Comparison of ENCODE assay signal across 2 cellular contexts in genomic region chr17:30549864-30550511, GRCh38.
A peak's percentile ranks its signal among the peaks of the same experiment; 100 is the strongest.
TF ChIP-seq lines count a peak whose summit lies in the region.

No MANE protein-coding gene starts in this region.

TF ChIP-seq in HEK293, 187 proteins besides CTCF, POLR2A, EP300 and RAD21:
- TF ChIP-seq, protein P1, sequence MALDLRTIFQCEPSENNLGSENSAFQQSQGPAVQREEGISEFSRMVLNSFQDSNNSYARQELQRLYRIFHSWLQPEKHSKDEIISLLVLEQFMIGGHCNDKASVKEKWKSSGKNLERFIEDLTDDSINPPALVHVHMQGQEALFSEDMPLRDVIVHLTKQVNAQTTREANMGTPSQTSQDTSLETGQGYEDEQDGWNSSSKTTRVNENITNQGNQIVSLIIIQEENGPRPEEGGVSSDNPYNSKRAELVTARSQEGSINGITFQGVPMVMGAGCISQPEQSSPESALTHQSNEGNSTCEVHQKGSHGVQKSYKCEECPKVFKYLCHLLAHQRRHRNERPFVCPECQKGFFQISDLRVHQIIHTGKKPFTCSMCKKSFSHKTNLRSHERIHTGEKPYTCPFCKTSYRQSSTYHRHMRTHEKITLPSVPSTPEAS (tag by site-specific recombination; IDR thresholded peaks at IDR 0.05): peak; percentile 70
- TF ChIP-seq ZNF202 (tag by site-specific recombination; IDR thresholded peaks at IDR 0.05; ENCODE audit: borderline replicate concordance): no peak
TF ChIP-seq in HEK293: peak in this region for 1.

TF ChIP-seq in GM23338, 12 proteins besides CTCF, POLR2A, EP300 and RAD21 (continued from another document):
- TF ChIP-seq, protein P2, sequence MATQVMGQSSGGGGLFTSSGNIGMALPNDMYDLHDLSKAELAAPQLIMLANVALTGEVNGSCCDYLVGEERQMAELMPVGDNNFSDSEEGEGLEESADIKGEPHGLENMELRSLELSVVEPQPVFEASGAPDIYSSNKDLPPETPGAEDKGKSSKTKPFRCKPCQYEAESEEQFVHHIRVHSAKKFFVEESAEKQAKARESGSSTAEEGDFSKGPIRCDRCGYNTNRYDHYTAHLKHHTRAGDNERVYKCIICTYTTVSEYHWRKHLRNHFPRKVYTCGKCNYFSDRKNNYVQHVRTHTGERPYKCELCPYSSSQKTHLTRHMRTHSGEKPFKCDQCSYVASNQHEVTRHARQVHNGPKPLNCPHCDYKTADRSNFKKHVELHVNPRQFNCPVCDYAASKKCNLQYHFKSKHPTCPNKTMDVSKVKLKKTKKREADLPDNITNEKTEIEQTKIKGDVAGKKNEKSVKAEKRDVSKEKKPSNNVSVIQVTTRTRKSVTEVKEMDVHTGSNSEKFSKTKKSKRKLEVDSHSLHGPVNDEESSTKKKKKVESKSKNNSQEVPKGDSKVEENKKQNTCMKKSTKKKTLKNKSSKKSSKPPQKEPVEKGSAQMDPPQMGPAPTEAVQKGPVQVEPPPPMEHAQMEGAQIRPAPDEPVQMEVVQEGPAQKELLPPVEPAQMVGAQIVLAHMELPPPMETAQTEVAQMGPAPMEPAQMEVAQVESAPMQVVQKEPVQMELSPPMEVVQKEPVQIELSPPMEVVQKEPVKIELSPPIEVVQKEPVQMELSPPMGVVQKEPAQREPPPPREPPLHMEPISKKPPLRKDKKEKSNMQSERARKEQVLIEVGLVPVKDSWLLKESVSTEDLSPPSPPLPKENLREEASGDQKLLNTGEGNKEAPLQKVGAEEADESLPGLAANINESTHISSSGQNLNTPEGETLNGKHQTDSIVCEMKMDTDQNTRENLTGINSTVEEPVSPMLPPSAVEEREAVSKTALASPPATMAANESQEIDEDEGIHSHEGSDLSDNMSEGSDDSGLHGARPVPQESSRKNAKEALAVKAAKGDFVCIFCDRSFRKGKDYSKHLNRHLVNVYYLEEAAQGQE (IDR thresholded peaks at IDR 0.05; ENCODE audit: unreplicated experiment): no peak
- TF ChIP-seq POLR2AphosphoS5 (IDR thresholded peaks at IDR 0.05; ENCODE audit: low read depth) (no peak), STAT1 (IDR thresholded peaks at IDR 0.05; ENCODE audit: unreplicated experiment) (no peak), NANOG (IDR thresholded peaks at IDR 0.05; ENCODE audit: borderline replicate concordance) (no peak), JUNB (IDR thresholded peaks at IDR 0.05; ENCODE audit: unreplicated experiment) (no peak), EZH2 (IDR thresholded peaks at IDR 0.05; ENCODE audit: low read depth, unreplicated experiment) (no peak)
- TF ChIP-seq, protein P3, sequence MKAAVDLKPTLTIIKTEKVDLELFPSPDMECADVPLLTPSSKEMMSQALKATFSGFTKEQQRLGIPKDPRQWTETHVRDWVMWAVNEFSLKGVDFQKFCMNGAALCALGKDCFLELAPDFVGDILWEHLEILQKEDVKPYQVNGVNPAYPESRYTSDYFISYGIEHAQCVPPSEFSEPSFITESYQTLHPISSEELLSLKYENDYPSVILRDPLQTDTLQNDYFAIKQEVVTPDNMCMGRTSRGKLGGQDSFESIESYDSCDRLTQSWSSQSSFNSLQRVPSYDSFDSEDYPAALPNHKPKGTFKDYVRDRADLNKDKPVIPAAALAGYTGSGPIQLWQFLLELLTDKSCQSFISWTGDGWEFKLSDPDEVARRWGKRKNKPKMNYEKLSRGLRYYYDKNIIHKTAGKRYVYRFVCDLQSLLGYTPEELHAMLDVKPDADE (IDR thresholded peaks at IDR 0.05): no peak
